ENCODE assay signal across 1 cellular context in genomic region chr2:95539290-95539689, GRCh38.
TF ChIP-seq lines count a peak whose summit lies in the region.

No MANE protein-coding gene starts in this region.

TF ChIP-seq in GM12878, 131 proteins besides CTCF, POLR2A, EP300 and RAD21:
- TF ChIP-seq POLR2AphosphoS5 (IDR thresholded peaks at IDR 0.05; ENCODE audit: low read length) (no peak), CREB1 (IDR thresholded peaks at IDR 0.05; ENCODE audit: low read depth) (no peak), TCF12 (IDR thresholded peaks at IDR 0.05; ENCODE audit: low read depth, low read length) (no peak), ZSCAN29 (IDR thresholded peaks at IDR 0.05) (no peak), EZH2 (IDR thresholded peaks at IDR 0.05; ENCODE audit: borderline replicate concordance, control insufficient read depth, low read depth, low read length) (no peak), SREBF1 (IDR thresholded peaks at IDR 0.05; ENCODE audit: low read length) (no peak), PAX8 (IDR thresholded peaks at IDR 0.05) (no peak), IKZF1 (conservative IDR thresholded peaks at IDR 0.05) (no peak), SRF (IDR thresholded peaks at IDR 0.05; ENCODE audit: low read depth in 2 of 2, low read length in 2 of 2) (no peak), GABPA (IDR thresholded peaks at IDR 0.05; ENCODE audit: low read depth) (no peak), KLF5 (IDR thresholded peaks at IDR 0.05; ENCODE audit: partially characterized antibody) (no peak)
- TF ChIP-seq, protein P1, sequence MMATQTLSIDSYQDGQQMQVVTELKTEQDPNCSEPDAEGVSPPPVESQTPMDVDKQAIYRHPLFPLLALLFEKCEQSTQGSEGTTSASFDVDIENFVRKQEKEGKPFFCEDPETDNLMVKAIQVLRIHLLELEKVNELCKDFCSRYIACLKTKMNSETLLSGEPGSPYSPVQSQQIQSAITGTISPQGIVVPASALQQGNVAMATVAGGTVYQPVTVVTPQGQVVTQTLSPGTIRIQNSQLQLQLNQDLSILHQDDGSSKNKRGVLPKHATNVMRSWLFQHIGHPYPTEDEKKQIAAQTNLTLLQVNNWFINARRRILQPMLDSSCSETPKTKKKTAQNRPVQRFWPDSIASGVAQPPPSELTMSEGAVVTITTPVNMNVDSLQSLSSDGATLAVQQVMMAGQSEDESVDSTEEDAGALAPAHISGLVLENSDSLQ (IDR thresholded peaks at IDR 0.05), result no peak
